29 cellular contexts compared by ENCODE assay signal in genomic region chr2:5437375-5437774, GRCh38.
"Had no signal": no experiment of that assay in that cellular context is flagged by ENCODE, and none has a peak within 500 bp of the region (broad histone marks: within the 10 kb centered on the region; RNA-seq: fewer than 3 reads in every experiment).

No MANE protein-coding gene starts in this region.

- H3K27ac ChIP-seq: body of pancreas, esophagus muscularis mucosa, gastroesophageal sphincter, heart right ventricle, WERI-Rb-1 had no signal

- H3K4me1 ChIP-seq: body of pancreas, esophagus muscularis mucosa, gastroesophageal sphincter, heart right ventricle had no signal

- H3K4me3 ChIP-seq: body of pancreas, esophagus muscularis mucosa, gastroesophageal sphincter, heart right ventricle had no signal

- H3K27me3 ChIP-seq: body of pancreas, esophagus muscularis mucosa, gastroesophageal sphincter had no signal

- H3K9me3 ChIP-seq: body of pancreas, esophagus muscularis mucosa, gastroesophageal sphincter, heart right ventricle had no signal

- DNase-seq: activated B cell treated with CpG ODN at 0.5 μM for 24 hours; activated CD4-positive, alpha-beta T cell treated with anti-CD3 and anti-CD28 coated beads for 48 hours; activated CD4-positive, alpha-beta T cell treated with anti-CD3 and anti-CD28 coated beads, Interleukin-2, amount 50 U/mL, for 1 hour; activated CD4-positive, alpha-beta T cell treated with anti-CD3 and anti-CD28 coated beads, Interleukin-2, amount 50 U/mL, for 48 hours; activated CD8-positive, alpha-beta memory T cell treated with anti-CD3 and anti-CD28 coated beads for 24 hours; activated CD8-positive, alpha-beta T cell treated with anti-CD3 and anti-CD28 coated beads for 36 hours; activated effector memory CD4-positive, alpha-beta T cell treated with Interleukin-2 at 50 U/mL for 16 hours; activated gamma-delta T cell treated with Interleukin-2 at 50 U/mL for 16 hours; activated naive CD4-positive, alpha-beta T cell treated with anti-CD3 and anti-CD28 coated beads, Interleukin-2, amount 50 U/mL, for 16 hours; activated naive CD4-positive, alpha-beta T cell treated with Interleukin-2 at 50 U/mL for 16 hours; activated T-cell treated with anti-CD3 and anti-CD28 coated beads, Interleukin-2, amount 50 U/mL, for 4 hours; amygdala; aorta; body of pancreas; caudate nucleus; cortex of kidney; dermis blood vessel endothelial cell; effector CD4-positive, alpha-beta T cell; effector memory CD8-positive, alpha-beta T cell; erythroblast; foreskin melanocyte; heart right ventricle; T-helper 17 cell; T1000; WERI-Rb-1 had no signal

- ATAC-seq: activated CD4-positive, CD25-positive, alpha-beta regulatory T cell treated with anti-CD3 and anti-CD28 coated beads, Interleukin-2, amount 50 U/mL, for 24 hours; activated CD8-positive, alpha-beta T cell treated with anti-CD3 and anti-CD28 coated beads for 36 hours; activated T-cell treated with anti-CD3 and anti-CD28 coated beads, Interleukin-2, amount 50 U/mL, for 4 hours; activated T-helper 17 cell treated with anti-CD3 and anti-CD28 coated beads, Interleukin-2, amount 50 U/mL, for 72 hours; body of pancreas; effector memory CD8-positive, alpha-beta T cell; gastroesophageal sphincter; heart right ventricle; T-helper 17 cell had no signal

- H3K36me3 ChIP-seq: esophagus muscularis mucosa, gastroesophageal sphincter, heart right ventricle, WERI-Rb-1 had no signal
